In the genomic region with DNA sequence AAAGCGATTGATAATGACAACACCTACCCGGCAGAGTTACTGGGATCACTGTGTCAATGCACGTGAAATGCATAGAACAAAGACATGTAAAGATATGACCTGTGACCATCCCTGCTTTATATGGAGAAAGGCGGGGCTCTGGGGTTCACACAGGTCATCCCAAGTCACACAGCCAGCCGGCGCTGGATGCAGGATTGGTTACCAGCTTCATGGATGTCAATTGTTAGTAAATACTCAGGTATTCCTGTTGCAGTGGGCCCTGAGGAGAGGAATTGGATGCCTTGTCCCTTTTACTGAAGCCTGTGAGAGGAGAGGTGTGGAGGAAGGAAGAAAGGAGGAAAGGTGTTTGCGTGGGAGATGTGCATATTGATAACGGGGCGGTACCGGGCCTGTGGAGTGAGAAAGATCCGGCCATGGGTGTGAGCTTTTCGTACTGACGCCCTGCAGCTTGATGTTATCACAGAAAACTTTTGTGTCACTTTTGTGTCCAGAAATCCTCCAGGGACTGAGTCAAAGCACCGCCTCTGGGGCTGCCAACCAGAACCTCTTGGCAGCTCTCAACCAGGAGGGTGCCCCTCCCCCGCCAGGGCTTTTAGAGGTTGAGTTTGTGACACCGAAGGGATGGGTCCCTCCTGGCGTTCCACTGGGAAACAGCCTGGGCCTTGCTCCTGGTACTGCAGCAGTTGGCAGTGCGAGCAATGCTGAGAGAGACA, we compare ENCODE assay signal across 11 cellular contexts.
DNase-seq lines count a peak whose midpoint lies in the region; ATAC-seq and TF ChIP-seq lines count a peak whose summit lies in the region.
"Had no signal": no experiment of that assay in that cellular context is flagged by ENCODE, and none has a peak within 500 bp of the region (broad histone marks: within the 10 kb centered on the region; RNA-seq: fewer than 3 reads in every experiment).

No MANE protein-coding gene starts in this region.

- WGBS in mesodermal cell (ENCODE audit: insufficient coverage in 2 of 2), 2 experiments, result 69 to 74% methylated on average over 16 to 17 of the region's 18 CpGs
- 33 to 44% methylated on average over 16 to 18 of the region's 18 CpGs for WGBS in thyroid gland, 2 donors

- H3K4me3 ChIP-seq in mesodermal cell (ENCODE audit: extremely low read depth, insufficient read depth, low read length, poor library complexity, severe bottlenecking) (no peak overlapping the region), thyroid gland (replicated peaks in 1 of 3) (no peak overlapping the region)

- H3K4me3 Mint-ChIP-seq in activated CD4-positive, alpha-beta T cell treated with anti-CD3 and anti-CD28 coated beads for 36 hours, result no peak overlapping the region
- no peak overlapping the region for H3K4me3 Mint-ChIP-seq in activated T-cell treated with anti-CD3 and anti-CD28 coated beads, Interleukin-2, amount 50 U/mL, for 24 hours

- no peaks in the 10 kb centered on the region for H3K36me3 ChIP-seq in mesodermal cell (ENCODE audit: control insufficient read depth, insufficient read depth, low read length)
- H3K36me3 ChIP-seq in thyroid gland, result no peaks in the 10 kb centered on the region

- peaks cover 2% of the 10 kb centered on the region for H3K27me3 Mint-ChIP-seq in activated CD4-positive, alpha-beta T cell treated with anti-CD3 and anti-CD28 coated beads for 36 hours
- peaks cover 27% of the 10 kb centered on the region for H3K27me3 Mint-ChIP-seq in activated T-cell treated with anti-CD3 and anti-CD28 coated beads, Interleukin-2, amount 50 U/mL, for 24 hours

- H3K27me3 ChIP-seq in thyroid gland, result no peaks in the 10 kb centered on the region

- no peak for TF ChIP-seq POLR2A in thyroid gland (IDR thresholded peaks at IDR 0.05)

- no peak for ATAC-seq in activated CD4-positive, alpha-beta T cell treated with anti-CD3 and anti-CD28 coated beads for 36 hours
- ATAC-seq in GM21576 (IDR thresholded peaks at IDR 0.05; ENCODE audit: unreplicated experiment) (no peak), GM19395 (IDR thresholded peaks at IDR 0.05; ENCODE audit: unreplicated experiment) (no peak)

- H3K4me1 Mint-ChIP-seq in activated CD4-positive, alpha-beta T cell treated with anti-CD3 and anti-CD28 coated beads for 36 hours, result peaks cover 7% of the 10 kb centered on the region
- peaks cover 2% of the 10 kb centered on the region for H3K4me1 Mint-ChIP-seq in activated T-cell treated with anti-CD3 and anti-CD28 coated beads, Interleukin-2, amount 50 U/mL, for 24 hours (ENCODE audit: low read depth)

- intact Hi-C loops in activated CD4-positive, alpha-beta T cell treated with anti-CD3 and anti-CD28 coated beads for 36 hours (cut with DNase I, micrococcal nuclease), result no loop called here
- intact Hi-C loops in thyroid gland (cut with DNase I), result no loop called here

- H3K27ac Mint-ChIP-seq in activated CD4-positive, alpha-beta T cell treated with anti-CD3 and anti-CD28 coated beads for 36 hours, result no peak overlapping the region
- H3K27ac Mint-ChIP-seq in activated T-cell treated with anti-CD3 and anti-CD28 coated beads, Interleukin-2, amount 50 U/mL, for 24 hours, result no peak overlapping the region

- POLR2A ChIA-PET in activated CD4-positive, alpha-beta T cell treated with anti-CD3 and anti-CD28 coated beads for 36 hours (lab: Charles Lee), result no interaction called here

- no peaks in the 10 kb centered on the region for H3K9me3 ChIP-seq in mesodermal cell (ENCODE audit: control insufficient read depth, low read length)
- H3K9me3 ChIP-seq in thyroid gland, result no peaks in the 10 kb centered on the region

- peak overlapping the region; percentile 50 for H3K27ac ChIP-seq in epithelial cell of prostate
- peak overlapping the region; percentile 83 for H3K27ac ChIP-seq in mesodermal cell (ENCODE audit: low read depth, low read length, severe bottlenecking)
- peak overlapping the region; percentile 31 to 43 (median 41) for H3K27ac ChIP-seq in thyroid gland

- H3K4me1 ChIP-seq in mesodermal cell (ENCODE audit: control insufficient read depth, insufficient read depth, low read length, poor library complexity, severe bottlenecking), result peaks cover 36% of the 10 kb centered on the region
- peaks cover 10 to 15% of the 10 kb centered on the region in 2 donors for H3K4me1 ChIP-seq in thyroid gland

- H3K36me3 Mint-ChIP-seq in activated CD4-positive, alpha-beta T cell treated with anti-CD3 and anti-CD28 coated beads for 36 hours (ENCODE audit: low read depth), result no peaks in the 10 kb centered on the region
- no peaks in the 10 kb centered on the region for H3K36me3 Mint-ChIP-seq in activated T-cell treated with anti-CD3 and anti-CD28 coated beads, Interleukin-2, amount 50 U/mL, for 24 hours (ENCODE audit: low read depth)

- CTCF ChIA-PET in activated CD4-positive, alpha-beta T cell treated with anti-CD3 and anti-CD28 coated beads for 36 hours (lab: Charles Lee), result interaction anchor here (0.6 to 1.5 kb wide), 3 partner anchors 43 to 135 kb away, joined by 3 to 4 read pairs (median 3); no protein-coding TSS in a partner anchor

- H3K9me3 Mint-ChIP-seq in activated CD4-positive, alpha-beta T cell treated with anti-CD3 and anti-CD28 coated beads for 36 hours (ENCODE audit: low read depth), result no peaks in the 10 kb centered on the region
- no peaks in the 10 kb centered on the region for H3K9me3 Mint-ChIP-seq in activated T-cell treated with anti-CD3 and anti-CD28 coated beads, Interleukin-2, amount 50 U/mL, for 24 hours

- peak in 3 of 6 experiments; percentile 21 to 26 (median 24) for TF ChIP-seq CTCF in thyroid gland (IDR thresholded peaks at IDR 0.05)

- peak; percentile 12 for DNase-seq in activated CD4-positive, alpha-beta T cell treated with anti-CD3 and anti-CD28 coated beads for 36 hours
- DNase-seq in activated CD4-positive, alpha-beta T cell treated with anti-CD3 and anti-CD28 coated beads for 4 hours, result no peak
- no peak for DNase-seq in epithelial cell of prostate (ENCODE audit: low read depth, low spot score)
- peak; percentile 92 to 94 for DNase-seq in thyroid gland
- DNase-seq in activated T-cell treated with anti-CD3 and anti-CD28 coated beads, Interleukin-2, amount 50 U/mL, for 24 hours, result no peak
- DNase-seq: activated CD4-positive, CD25-positive, alpha-beta regulatory T cell treated with anti-CD3 and anti-CD28 coated beads, Interleukin-2, amount 50 U/mL, for 72 hours; NCI-H510A; stimulated activated CD4-positive, alpha-beta T cell treated with anti-CD3 and anti-CD28 coated beads, Interleukin-2, amount 100 ng/mL, for 48 hours had no signal

Comparison
In these comparisons a context has a peak if more than half of its experiments do, and no peak if none do; other contexts are left out.
1. DNase-seq: peak in activated CD4-positive, alpha-beta T cell treated with anti-CD3 and anti-CD28 coated beads for 36 hours (single experiment) and thyroid gland (2 of 2); none in activated CD4-positive, alpha-beta T cell treated with anti-CD3 and anti-CD28 coated beads for 4 hours (0 of 2), epithelial cell of prostate (single experiment) and activated T-cell treated with anti-CD3 and anti-CD28 coated beads, Interleukin-2, amount 50 U/mL, for 24 hours (single experiment).
2. Peak in every context shown above with its lines, with median percentiles within 50 percentile points of each other: H3K27ac ChIP-seq.